ENCODE assay signal across 1 cellular context in the genomic region with DNA sequence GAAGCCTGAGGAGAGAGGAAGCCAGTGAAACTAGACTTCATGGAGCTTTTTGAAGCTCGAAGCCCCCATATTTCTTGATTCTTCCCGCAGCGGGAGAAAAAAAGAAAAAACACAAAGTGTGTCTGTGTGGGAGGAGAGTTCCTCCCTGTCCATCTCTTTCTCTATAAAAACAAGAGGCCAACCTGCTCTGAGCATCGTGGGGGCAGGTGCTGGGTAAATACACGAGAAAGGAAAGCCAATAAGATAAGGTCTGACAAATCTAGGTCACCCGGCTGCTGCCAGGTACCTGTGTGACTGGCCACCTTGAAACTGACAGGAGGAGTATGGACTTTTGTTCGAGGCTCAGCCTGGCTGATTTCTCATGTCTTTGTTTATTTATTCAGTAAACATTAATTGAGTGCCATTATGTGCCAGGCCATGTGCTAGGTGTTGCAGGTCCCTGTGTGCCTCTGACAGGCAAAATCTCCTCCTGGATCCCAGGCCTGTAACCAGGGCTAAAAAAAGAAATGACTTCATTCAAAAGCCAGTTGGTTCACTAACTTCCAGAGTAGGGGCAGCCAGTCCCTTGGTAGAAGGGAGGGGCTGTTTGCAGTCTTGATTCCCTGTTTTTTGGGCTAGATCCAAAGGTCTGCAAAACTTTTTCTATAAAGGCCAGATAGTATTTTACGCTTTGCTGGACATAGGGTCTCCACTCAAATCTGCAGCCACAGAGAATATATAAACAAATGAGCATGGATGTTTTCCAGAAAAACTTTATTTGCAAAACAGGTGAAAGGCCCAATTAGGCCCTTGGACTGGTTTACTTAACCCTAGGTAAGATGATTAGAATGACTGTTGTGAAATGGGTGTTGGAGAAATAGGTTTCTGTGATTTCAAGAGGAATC.
TF ChIP-seq lines count a peak whose summit lies in the region.

No MANE protein-coding gene starts in this region.

TF ChIP-seq in HepG2, 621 proteins besides CTCF, POLR2A, EP300 and RAD21 (continued from another document and continues in another):
- TF ChIP-seq, protein P1, sequence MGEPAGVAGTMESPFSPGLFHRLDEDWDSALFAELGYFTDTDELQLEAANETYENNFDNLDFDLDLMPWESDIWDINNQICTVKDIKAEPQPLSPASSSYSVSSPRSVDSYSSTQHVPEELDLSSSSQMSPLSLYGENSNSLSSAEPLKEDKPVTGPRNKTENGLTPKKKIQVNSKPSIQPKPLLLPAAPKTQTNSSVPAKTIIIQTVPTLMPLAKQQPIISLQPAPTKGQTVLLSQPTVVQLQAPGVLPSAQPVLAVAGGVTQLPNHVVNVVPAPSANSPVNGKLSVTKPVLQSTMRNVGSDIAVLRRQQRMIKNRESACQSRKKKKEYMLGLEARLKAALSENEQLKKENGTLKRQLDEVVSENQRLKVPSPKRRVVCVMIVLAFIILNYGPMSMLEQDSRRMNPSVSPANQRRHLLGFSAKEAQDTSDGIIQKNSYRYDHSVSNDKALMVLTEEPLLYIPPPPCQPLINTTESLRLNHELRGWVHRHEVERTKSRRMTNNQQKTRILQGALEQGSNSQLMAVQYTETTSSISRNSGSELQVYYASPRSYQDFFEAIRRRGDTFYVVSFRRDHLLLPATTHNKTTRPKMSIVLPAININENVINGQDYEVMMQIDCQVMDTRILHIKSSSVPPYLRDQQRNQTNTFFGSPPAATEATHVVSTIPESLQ (CRISPR knock-in tag; conservative IDR thresholded peaks at IDR 0.05): 0 out of 2 replicates have a peak, but pooled peaks have one; percentile 25
- TF ChIP-seq SRY (CRISPR knock-in tag; IDR thresholded peaks at IDR 0.05): no peak; the same call in 1 of the 2 replicates
- TF ChIP-seq PRMT3 (CRISPR knock-in tag; IDR thresholded peaks at IDR 0.05; ENCODE audit: borderline replicate concordance, low read depth): no peak
- TF ChIP-seq ZNF530 (CRISPR knock-in tag; IDR thresholded peaks at IDR 0.05; ENCODE audit: low read depth): no peak
- TF ChIP-seq, protein P2, sequence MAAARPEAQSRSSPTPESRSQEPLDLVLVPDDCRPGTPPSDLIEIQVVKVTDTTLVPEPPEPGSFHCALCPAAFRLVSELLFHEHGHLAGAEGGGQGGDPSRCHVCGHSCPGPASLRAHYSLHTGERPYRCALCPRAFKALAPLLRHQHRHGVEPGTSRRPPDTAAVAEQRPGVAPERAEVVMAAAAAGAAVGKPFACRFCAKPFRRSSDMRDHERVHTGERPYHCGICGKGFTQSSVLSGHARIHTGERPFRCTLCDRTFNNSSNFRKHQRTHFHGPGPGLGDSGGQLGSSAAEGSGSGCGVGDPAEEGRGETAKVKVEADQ (CRISPR knock-in tag; IDR thresholded peaks at IDR 0.05; ENCODE audit: borderline replicate concordance): peak; percentile 69
- TF ChIP-seq, protein P3, sequence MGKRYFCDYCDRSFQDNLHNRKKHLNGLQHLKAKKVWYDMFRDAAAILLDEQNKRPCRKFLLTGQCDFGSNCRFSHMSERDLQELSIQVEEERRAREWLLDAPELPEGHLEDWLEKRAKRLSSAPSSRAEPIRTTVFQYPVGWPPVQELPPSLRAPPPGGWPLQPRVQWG (CRISPR knock-in tag; IDR thresholded peaks at IDR 0.05; ENCODE audit: borderline replicate concordance, low read depth): no peak
- TF ChIP-seq, protein P4, sequence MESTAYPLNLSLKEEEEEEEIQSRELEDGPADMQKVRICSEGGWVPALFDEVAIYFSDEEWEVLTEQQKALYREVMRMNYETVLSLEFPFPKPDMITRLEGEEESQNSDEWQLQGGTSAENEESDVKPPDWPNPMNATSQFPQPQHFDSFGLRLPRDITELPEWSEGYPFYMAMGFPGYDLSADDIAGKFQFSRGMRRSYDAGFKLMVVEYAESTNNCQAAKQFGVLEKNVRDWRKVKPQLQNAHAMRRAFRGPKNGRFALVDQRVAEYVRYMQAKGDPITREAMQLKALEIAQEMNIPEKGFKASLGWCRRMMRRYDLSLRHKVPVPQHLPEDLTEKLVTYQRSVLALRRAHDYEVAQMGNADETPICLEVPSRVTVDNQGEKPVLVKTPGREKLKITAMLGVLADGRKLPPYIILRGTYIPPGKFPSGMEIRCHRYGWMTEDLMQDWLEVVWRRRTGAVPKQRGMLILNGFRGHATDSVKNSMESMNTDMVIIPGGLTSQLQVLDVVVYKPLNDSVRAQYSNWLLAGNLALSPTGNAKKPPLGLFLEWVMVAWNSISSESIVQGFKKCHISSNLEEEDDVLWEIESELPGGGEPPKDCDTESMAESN (CRISPR knock-in tag; conservative IDR thresholded peaks at IDR 0.05): peak; percentile 83
- TF ChIP-seq SALL1 (CRISPR knock-in tag; IDR thresholded peaks at IDR 0.05): peak; percentile 98
- no peak for TF ChIP-seq ZNF672 (CRISPR knock-in tag; IDR thresholded peaks at IDR 0.05)
- TF ChIP-seq, protein P5, sequence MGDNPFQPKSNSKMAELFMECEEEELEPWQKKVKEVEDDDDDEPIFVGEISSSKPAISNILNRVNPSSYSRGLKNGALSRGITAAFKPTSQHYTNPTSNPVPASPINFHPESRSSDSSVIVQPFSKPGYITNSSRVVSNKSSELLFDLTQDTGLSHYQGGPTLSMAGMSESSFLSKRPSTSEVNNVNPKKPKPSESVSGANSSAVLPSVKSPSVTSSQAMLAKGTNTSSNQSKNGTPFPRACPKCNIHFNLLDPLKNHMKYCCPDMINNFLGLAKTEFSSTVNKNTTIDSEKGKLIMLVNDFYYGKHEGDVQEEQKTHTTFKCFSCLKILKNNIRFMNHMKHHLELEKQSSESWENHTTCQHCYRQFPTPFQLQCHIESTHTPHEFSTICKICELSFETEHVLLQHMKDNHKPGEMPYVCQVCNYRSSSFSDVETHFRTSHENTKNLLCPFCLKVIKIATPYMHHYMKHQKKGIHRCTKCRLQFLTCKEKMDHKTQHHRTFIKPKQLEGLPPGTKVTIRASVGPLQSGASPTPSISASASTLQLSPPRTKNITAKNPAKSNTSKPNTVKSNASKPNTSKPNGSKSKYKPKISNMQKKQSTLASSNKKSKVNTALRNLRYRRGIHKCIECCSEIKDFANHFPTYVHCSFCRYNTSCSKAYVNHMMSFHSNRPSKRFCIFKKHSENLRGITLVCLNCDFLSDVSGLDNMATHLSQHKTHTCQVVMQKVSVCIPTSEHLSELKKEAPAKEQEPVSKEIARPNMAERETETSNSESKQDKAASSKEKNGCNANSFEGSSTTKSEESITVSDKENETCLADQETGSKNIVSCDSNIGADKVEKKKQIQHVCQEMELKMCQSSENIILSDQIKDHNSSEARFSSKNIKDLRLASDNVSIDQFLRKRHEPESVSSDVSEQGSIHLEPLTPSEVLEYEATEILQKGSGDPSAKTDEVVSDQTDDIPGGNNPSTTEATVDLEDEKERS (CRISPR knock-in tag; IDR thresholded peaks at IDR 0.05): 0 out of 2 replicates have a peak, but pooled peaks have one; percentile 79
- TF ChIP-seq, protein P6, sequence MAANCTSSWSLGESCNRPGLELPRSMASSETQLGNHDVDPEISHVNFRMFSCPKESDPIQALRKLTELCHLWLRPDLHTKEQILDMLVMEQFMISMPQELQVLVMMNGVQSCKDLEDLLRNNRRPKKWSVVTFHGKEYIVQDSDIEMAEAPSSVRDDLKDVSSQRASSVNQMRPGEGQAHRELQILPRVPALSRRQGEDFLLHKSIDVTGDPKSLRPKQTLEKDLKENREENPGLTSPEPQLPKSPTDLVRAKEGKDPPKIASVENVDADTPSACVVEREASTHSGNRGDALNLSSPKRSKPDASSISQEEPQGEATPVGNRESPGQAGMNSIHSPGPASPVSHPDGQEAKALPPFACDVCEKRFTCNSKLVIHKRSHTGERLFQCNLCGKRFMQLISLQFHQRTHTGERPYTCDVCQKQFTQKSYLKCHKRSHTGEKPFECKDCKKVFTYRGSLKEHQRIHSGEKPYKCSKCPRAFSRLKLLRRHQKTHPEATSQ (CRISPR knock-in tag; IDR thresholded peaks at IDR 0.05; ENCODE audit: borderline replicate concordance): no peak; the same call in 1 of the 2 replicates
- TF ChIP-seq GATAD1 (CRISPR knock-in tag; IDR thresholded peaks at IDR 0.05): peak; percentile 69
- no peak; the same call in 1 of the 2 replicates for TF ChIP-seq ZNF354B (CRISPR knock-in tag; IDR thresholded peaks at IDR 0.05)
- no peak; the same call in 1 of the 2 replicates for TF ChIP-seq ISX (CRISPR knock-in tag; conservative IDR thresholded peaks at IDR 0.05)
- TF ChIP-seq KDM3A (CRISPR knock-in tag; IDR thresholded peaks at IDR 0.05; ENCODE audit: low read depth): peak; percentile 84
- no peak; the same call in 1 of the 2 replicates for TF ChIP-seq ZNF274 (CRISPR knock-in tag; IDR thresholded peaks at IDR 0.05)
- TF ChIP-seq ZNF432 (CRISPR knock-in tag; IDR thresholded peaks at IDR 0.05; ENCODE audit: borderline replicate concordance): no peak
- TF ChIP-seq ZNF724P (CRISPR knock-in tag; IDR thresholded peaks at IDR 0.05; ENCODE audit: borderline replicate concordance): no peak
- TF ChIP-seq, protein P7, sequence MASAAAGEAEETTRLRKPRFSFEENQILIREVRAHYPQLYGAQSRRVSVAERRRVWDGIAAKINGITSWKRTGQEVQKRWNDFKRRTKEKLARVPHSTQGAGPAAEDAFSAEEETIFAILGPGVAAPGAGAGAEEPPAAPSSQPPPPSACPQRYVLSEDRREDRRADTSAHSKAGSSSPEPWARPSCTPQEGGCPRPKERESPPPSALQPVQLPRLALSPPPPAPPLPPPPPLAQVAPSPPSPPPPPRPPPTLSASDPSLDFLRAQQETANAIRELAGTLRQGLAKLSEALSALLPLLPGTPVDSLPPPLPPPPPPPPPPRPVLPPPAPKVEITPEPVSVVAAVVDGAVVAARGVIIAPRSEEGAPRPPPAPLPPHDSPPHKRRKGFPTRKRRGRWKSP (CRISPR knock-in tag; IDR thresholded peaks at IDR 0.05): peak; percentile 75; the same call in 1 of the 2 replicates
- TF ChIP-seq ZKSCAN5 (CRISPR knock-in tag; IDR thresholded peaks at IDR 0.05): no peak
- TF ChIP-seq SSRP1 (CRISPR knock-in tag; IDR thresholded peaks at IDR 0.05): no peak
- no peak; the same call in 1 of the 2 replicates for TF ChIP-seq SAFB2 (CRISPR knock-in tag; IDR thresholded peaks at IDR 0.05; ENCODE audit: borderline replicate concordance, low read depth)
- TF ChIP-seq SOX6 (IDR thresholded peaks at IDR 0.05): no peak
- TF ChIP-seq SOX6 (CRISPR knock-in tag; IDR thresholded peaks at IDR 0.05): peak; percentile 99
- TF ChIP-seq TBP (CRISPR knock-in tag; IDR thresholded peaks at IDR 0.05): no peak; the same call in 1 of the 2 replicates
- TF ChIP-seq ZNF747 (CRISPR knock-in tag; IDR thresholded peaks at IDR 0.05; ENCODE audit: borderline replicate concordance): peak; percentile 10; the same call in 1 of the 2 replicates
- peak; percentile 96 for TF ChIP-seq RCOR2 (CRISPR knock-in tag; IDR thresholded peaks at IDR 0.05)
- no peak for TF ChIP-seq SNRNP70 (IDR thresholded peaks at IDR 0.05; ENCODE audit: low read depth, low read length)
- peak; percentile 57; the same call in 1 of the 2 replicates for TF ChIP-seq STAT5B (CRISPR knock-in tag; IDR thresholded peaks at IDR 0.05)
- peak; percentile 91; the same call in 1 of the 2 replicates for TF ChIP-seq NPAS2 (CRISPR knock-in tag; IDR thresholded peaks at IDR 0.05; ENCODE audit: borderline replicate concordance)
- TF ChIP-seq, protein P8, sequence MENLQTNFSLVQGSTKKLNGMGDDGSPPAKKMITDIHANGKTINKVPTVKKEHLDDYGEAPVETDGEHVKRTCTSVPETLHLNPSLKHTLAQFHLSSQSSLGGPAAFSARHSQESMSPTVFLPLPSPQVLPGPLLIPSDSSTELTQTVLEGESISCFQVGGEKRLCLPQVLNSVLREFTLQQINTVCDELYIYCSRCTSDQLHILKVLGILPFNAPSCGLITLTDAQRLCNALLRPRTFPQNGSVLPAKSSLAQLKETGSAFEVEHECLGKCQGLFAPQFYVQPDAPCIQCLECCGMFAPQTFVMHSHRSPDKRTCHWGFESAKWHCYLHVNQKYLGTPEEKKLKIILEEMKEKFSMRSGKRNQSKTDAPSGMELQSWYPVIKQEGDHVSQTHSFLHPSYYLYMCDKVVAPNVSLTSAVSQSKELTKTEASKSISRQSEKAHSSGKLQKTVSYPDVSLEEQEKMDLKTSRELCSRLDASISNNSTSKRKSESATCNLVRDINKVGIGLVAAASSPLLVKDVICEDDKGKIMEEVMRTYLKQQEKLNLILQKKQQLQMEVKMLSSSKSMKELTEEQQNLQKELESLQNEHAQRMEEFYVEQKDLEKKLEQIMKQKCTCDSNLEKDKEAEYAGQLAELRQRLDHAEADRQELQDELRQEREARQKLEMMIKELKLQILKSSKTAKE (CRISPR knock-in tag; IDR thresholded peaks at IDR 0.05; ENCODE audit: borderline replicate concordance): peak; percentile 99
- TF ChIP-seq, protein P9, sequence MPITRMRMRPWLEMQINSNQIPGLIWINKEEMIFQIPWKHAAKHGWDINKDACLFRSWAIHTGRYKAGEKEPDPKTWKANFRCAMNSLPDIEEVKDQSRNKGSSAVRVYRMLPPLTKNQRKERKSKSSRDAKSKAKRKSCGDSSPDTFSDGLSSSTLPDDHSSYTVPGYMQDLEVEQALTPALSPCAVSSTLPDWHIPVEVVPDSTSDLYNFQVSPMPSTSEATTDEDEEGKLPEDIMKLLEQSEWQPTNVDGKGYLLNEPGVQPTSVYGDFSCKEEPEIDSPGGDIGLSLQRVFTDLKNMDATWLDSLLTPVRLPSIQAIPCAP (CRISPR knock-in tag; IDR thresholded peaks at IDR 0.05; ENCODE audit: low read depth): no peak
- TF ChIP-seq ZNF589 (CRISPR knock-in tag; conservative IDR thresholded peaks at IDR 0.05): peak; percentile 40; the same call in 1 of the 2 replicates
- TF ChIP-seq HHEX (CRISPR knock-in tag; IDR thresholded peaks at IDR 0.05): peak; percentile 61
- no peak for TF ChIP-seq ZIK1 (CRISPR knock-in tag; IDR thresholded peaks at IDR 0.05; ENCODE audit: borderline replicate concordance, low read depth)
- TF ChIP-seq, protein P10, sequence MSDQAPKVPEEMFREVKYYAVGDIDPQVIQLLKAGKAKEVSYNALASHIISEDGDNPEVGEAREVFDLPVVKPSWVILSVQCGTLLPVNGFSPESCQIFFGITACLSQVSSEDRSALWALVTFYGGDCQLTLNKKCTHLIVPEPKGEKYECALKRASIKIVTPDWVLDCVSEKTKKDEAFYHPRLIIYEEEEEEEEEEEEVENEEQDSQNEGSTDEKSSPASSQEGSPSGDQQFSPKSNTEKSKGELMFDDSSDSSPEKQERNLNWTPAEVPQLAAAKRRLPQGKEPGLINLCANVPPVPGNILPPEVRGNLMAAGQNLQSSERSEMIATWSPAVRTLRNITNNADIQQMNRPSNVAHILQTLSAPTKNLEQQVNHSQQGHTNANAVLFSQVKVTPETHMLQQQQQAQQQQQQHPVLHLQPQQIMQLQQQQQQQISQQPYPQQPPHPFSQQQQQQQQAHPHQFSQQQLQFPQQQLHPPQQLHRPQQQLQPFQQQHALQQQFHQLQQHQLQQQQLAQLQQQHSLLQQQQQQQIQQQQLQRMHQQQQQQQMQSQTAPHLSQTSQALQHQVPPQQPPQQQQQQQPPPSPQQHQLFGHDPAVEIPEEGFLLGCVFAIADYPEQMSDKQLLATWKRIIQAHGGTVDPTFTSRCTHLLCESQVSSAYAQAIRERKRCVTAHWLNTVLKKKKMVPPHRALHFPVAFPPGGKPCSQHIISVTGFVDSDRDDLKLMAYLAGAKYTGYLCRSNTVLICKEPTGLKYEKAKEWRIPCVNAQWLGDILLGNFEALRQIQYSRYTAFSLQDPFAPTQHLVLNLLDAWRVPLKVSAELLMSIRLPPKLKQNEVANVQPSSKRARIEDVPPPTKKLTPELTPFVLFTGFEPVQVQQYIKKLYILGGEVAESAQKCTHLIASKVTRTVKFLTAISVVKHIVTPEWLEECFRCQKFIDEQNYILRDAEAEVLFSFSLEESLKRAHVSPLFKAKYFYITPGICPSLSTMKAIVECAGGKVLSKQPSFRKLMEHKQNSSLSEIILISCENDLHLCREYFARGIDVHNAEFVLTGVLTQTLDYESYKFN (CRISPR knock-in tag; conservative IDR thresholded peaks at IDR 0.05): peak; percentile 100
